Comparison of ENCODE assay signal across 14 cellular contexts in genomic region chr3:187922704-187923393, GRCh38.
A peak's percentile ranks its signal among the peaks of the same experiment; 100 is the strongest.
DNase-seq lines count a peak whose midpoint lies in the region; ATAC-seq and TF ChIP-seq lines count a peak whose summit lies in the region.
"Had no signal": no experiment of that assay in that cellular context is flagged by ENCODE, and none has a peak within 500 bp of the region (broad histone marks: within the 10 kb centered on the region; RNA-seq: fewer than 3 reads in every experiment).

No MANE protein-coding gene starts in this region.

- H3K79me1 ChIP-seq in IMR-90 (ENCODE audit: low read depth in 1 of 2, low read length in 2 of 2) = no peaks in the 10 kb centered on the region

- no peak for TF ChIP-seq POLR2A in IMR-90 (IDR thresholded peaks at IDR 0.05; ENCODE audit: low read depth, low read length)

- in situ Hi-C loops in IMR-90 (cut with MboI; ENCODE audit: low sequenced_read_pairs) = no loop called here

- no peak overlapping the region for H3K4me3 ChIP-seq in IMR-90 (ENCODE audit: insufficient read depth, low read depth, low read length)
- H3K4me3 ChIP-seq: prostate gland, tibial artery had no signal

- H2BK120ac ChIP-seq in IMR-90 (ENCODE audit: low read depth, low read length) = peak overlapping the region; percentile 18; the same call in 1 of the 2 replicates

- DNase-seq in activated CD8-positive, alpha-beta memory T cell treated with anti-CD3 and anti-CD28 coated beads, Interleukin-2, amount 10 ng/mL, durations not matched to agents 7 days and 5 days = no peak
- no peak for DNase-seq in activated CD8-positive, alpha-beta memory T cell treated with anti-CD3 and anti-CD28 coated beads, Interleukin-2, amount 50 U/mL, for 48 hours
- DNase-seq in IMR-90 (peak; percentile 72), renal cortical epithelial cell (ENCODE audit: low read depth) (peak; percentile 72), NCI-H2171 treated with DMSO at 0.1 percent for 48 hours (lab: John Stamatoyannopoulos, UW) (no peak), COLO668 (lab: John Stamatoyannopoulos, UW; ENCODE audit: unreplicated experiment) (no peak)
- DNase-seq in activated naive CD4-positive, alpha-beta T cell treated with anti-CD3 and anti-CD28 coated beads, Interleukin-2, amount 50 U/mL, for 72 hours (ENCODE audit: low spot score in 2 of 2) = peak in 1 of 2 donors; percentile 42
- DNase-seq: activated B cell treated with CpG ODN at 0.5 μM for 24 hours, DND-41, SHP77 treated with DMSO at 0.1 percent for 48 hours, tibial artery had no signal

- no peak overlapping the region for H3K27ac ChIP-seq in IMR-90 (ENCODE audit: insufficient read depth, low read length)
- H3K27ac ChIP-seq: prostate gland, tibial artery had no signal

- no peak overlapping the region for H3K14ac ChIP-seq in IMR-90 (replicated peaks; ENCODE audit: low read depth, low read length)

- no peaks in the 10 kb centered on the region for H4K20me1 ChIP-seq in IMR-90 (ENCODE audit: insufficient read depth, low read length)

- no peaks in the 10 kb centered on the region for H3K36me3 ChIP-seq in IMR-90 (ENCODE audit: control insufficient read depth, insufficient read depth, low read length)
- H3K36me3 ChIP-seq: prostate gland, tibial artery had no signal

- H3K9me3 Mint-ChIP-seq in activated CD8-positive, alpha-beta memory T cell treated with anti-CD3 and anti-CD28 coated beads, Interleukin-2, amount 10 ng/mL, durations not matched to agents 7 days and 5 days (ENCODE audit: low read depth) = peaks cover 9% of the 10 kb centered on the region
- H3K9me3 Mint-ChIP-seq in activated naive CD4-positive, alpha-beta T cell treated with anti-CD3 and anti-CD28 coated beads, Interleukin-2, amount 50 U/mL, for 72 hours = peaks cover 5 to 11% of the 10 kb centered on the region in 2 donors

- H3K4me3 Mint-ChIP-seq in activated CD8-positive, alpha-beta memory T cell treated with anti-CD3 and anti-CD28 coated beads, Interleukin-2, amount 10 ng/mL, durations not matched to agents 7 days and 5 days = no peak overlapping the region
- H3K4me3 Mint-ChIP-seq: activated B cell treated with CpG ODN at 0.5 μM for 24 hours, brain had no signal

- no TSS peak for BruUV-seq in IMR-90 (replicated peaks; lab: Mats Ljungman, UMichigan)

- H2AK5ac ChIP-seq in IMR-90 (ENCODE audit: low read depth, low read length) = peak overlapping the region; percentile 2; the same call in 1 of the 2 replicates

- H3K9me1 ChIP-seq in IMR-90 (ENCODE audit: insufficient read depth, low read length) = no peaks in the 10 kb centered on the region

- H3K27me3 Mint-ChIP-seq in activated CD8-positive, alpha-beta memory T cell treated with anti-CD3 and anti-CD28 coated beads, Interleukin-2, amount 10 ng/mL, durations not matched to agents 7 days and 5 days = peaks cover 44% of the 10 kb centered on the region

- H4K91ac ChIP-seq in IMR-90 (ENCODE audit: insufficient read depth, low read depth, low read length) = no peak overlapping the region

- H3K4ac ChIP-seq in IMR-90 (ENCODE audit: low read depth, low read length) = 0 out of 2 replicates have a peak overlapping the region, but pooled peaks have one; percentile 3

- dilution Hi-C loops in IMR-90 (cut with HindIII; ENCODE audit: low sequenced_read_pairs, unreplicated experiment) = no loop called here

- 0 out of 2 replicates have a peak, but pooled peaks cover 3% of the 10 kb centered on the region for H3K9me3 ChIP-seq in IMR-90 (ENCODE audit: control insufficient read depth, insufficient read depth, low read length)
- H3K9me3 ChIP-seq: prostate gland had no signal

- H3K27ac Mint-ChIP-seq in activated CD8-positive, alpha-beta memory T cell treated with anti-CD3 and anti-CD28 coated beads, Interleukin-2, amount 10 ng/mL, durations not matched to agents 7 days and 5 days = no peak overlapping the region
- peak overlapping the region; percentile 16 to 92 for H3K27ac Mint-ChIP-seq in activated naive CD4-positive, alpha-beta T cell treated with anti-CD3 and anti-CD28 coated beads, Interleukin-2, amount 50 U/mL, for 72 hours
- H3K27ac Mint-ChIP-seq: activated B cell treated with CpG ODN at 0.5 μM for 24 hours, brain had no signal

- POLR2A ChIA-PET in IMR-90 (lab: Charles Lee; ENCODE audit: unreplicated experiment) = no interaction called here

- peaks cover 26% of the 10 kb centered on the region for H3K36me3 Mint-ChIP-seq in activated CD8-positive, alpha-beta memory T cell treated with anti-CD3 and anti-CD28 coated beads, Interleukin-2, amount 10 ng/mL, durations not matched to agents 7 days and 5 days
- H3K36me3 Mint-ChIP-seq in activated naive CD4-positive, alpha-beta T cell treated with anti-CD3 and anti-CD28 coated beads, Interleukin-2, amount 50 U/mL, for 72 hours = peaks cover 0 to 36% of the 10 kb centered on the region in 2 donors
- H3K36me3 Mint-ChIP-seq: brain had no signal

- no peak for TF ChIP-seq RAD21 in IMR-90 (IDR thresholded peaks at IDR 0.05; ENCODE audit: low read length)

- H3K4me1 ChIP-seq in IMR-90 (ENCODE audit: control insufficient read depth, insufficient read depth, low read length) = peaks cover 12% of the 10 kb centered on the region
- H3K4me1 ChIP-seq: prostate gland, tibial artery had no signal

- no CpG with 5 or more reads among the region's 3 CpGs for WGBS in IMR-90 (ENCODE audit: extremely low coverage in 2 of 2, insufficient read length in 1 of 2), 2 experiments

- CTCF ChIA-PET in activated CD8-positive, alpha-beta memory T cell treated with anti-CD3 and anti-CD28 coated beads, Interleukin-2, amount 10 ng/mL, durations not matched to agents 7 days and 5 days (lab: Charles Lee) = interaction anchor here (1.3 to 1.6 kb wide), 2 partner anchors 12 to 184 kb away, joined by 3 to 4 read pairs; no protein-coding TSS in a partner anchor
- CTCF ChIA-PET in IMR-90 (lab: Yijun Ruan, JAX) = no interaction called here

- no peaks in the 10 kb centered on the region for H3K27me3 ChIP-seq in IMR-90 (ENCODE audit: control insufficient read depth, insufficient read depth, low read length)
- H3K27me3 ChIP-seq: tibial artery had no signal

- peak overlapping the region; percentile 67 for H2BK20ac ChIP-seq in IMR-90 (ENCODE audit: low read depth, low read length)

- no peak overlapping the region for H4K5ac ChIP-seq in IMR-90 (ENCODE audit: low read depth, low read length)

- H2AK9ac ChIP-seq in IMR-90 (replicated peaks; ENCODE audit: low read depth, low read length, poor library complexity) = no peak overlapping the region

- H3K4me1 Mint-ChIP-seq in activated CD8-positive, alpha-beta memory T cell treated with anti-CD3 and anti-CD28 coated beads, Interleukin-2, amount 10 ng/mL, durations not matched to agents 7 days and 5 days = peaks cover 56% of the 10 kb centered on the region
- H3K4me1 Mint-ChIP-seq: brain had no signal

- no peak overlapping the region for H4K8ac ChIP-seq in IMR-90 (ENCODE audit: low read depth in 2 of 2, low read length in 2 of 2)

- H3K4me2 ChIP-seq in IMR-90 (ENCODE audit: low read depth, low read length) = peak overlapping the region; percentile 60; the same call in 1 of the 2 replicates

- no peak overlapping the region for H3K23ac ChIP-seq in IMR-90 (ENCODE audit: low read depth, low read length)

- H3K18ac ChIP-seq in IMR-90 (ENCODE audit: low read depth, low read length) = peak overlapping the region; percentile 40; the same call in 1 of the 2 replicates

- no peak overlapping the region for H2AFZ ChIP-seq in IMR-90 (replicated peaks; ENCODE audit: low read length, poor library complexity)

- ATAC-seq in activated CD8-positive, alpha-beta memory T cell treated with anti-CD3 and anti-CD28 coated beads, Interleukin-2, amount 10 ng/mL, durations not matched to agents 7 days and 5 days = peak; percentile 20
- ATAC-seq in IMR-90 (ENCODE audit: low read depth) (peak; percentile 86), HG03097 (IDR thresholded peaks at IDR 0.05; ENCODE audit: low FRiP score, unreplicated experiment) (no peak)
- peak; percentile 48 to 77 for ATAC-seq in activated naive CD4-positive, alpha-beta T cell treated with anti-CD3 and anti-CD28 coated beads, Interleukin-2, amount 50 U/mL, for 72 hours

- intact Hi-C loops in IMR-90 (cut with micrococcal nuclease) = no loop called here

- H2BK15ac ChIP-seq in IMR-90 (ENCODE audit: low read depth, low read length) = 0 out of 3 replicates have a peak overlapping the region, but pooled peaks have one; percentile 12

- no peak overlapping the region for H3K9ac ChIP-seq in IMR-90 (ENCODE audit: low read depth, low read length)

- no peak for TF ChIP-seq CTCF in IMR-90 (conservative IDR thresholded peaks at IDR 0.05; ENCODE audit: low read depth, low read length)

- H2BK5ac ChIP-seq in IMR-90 (ENCODE audit: low read depth, low read length, poor library complexity, severe bottlenecking) = peak overlapping the region; percentile 12

- no peak overlapping the region for H3K56ac ChIP-seq in IMR-90 (ENCODE audit: extremely low read depth, insufficient read depth, low read length)

TF ChIP-seq in IMR-90, 13 proteins besides CTCF, POLR2A, EP300 and RAD21:
- TF ChIP-seq RCOR1 (IDR thresholded peaks at IDR 0.05; ENCODE audit: insufficient replicate concordance, low read length) = no peak
- 0 out of 2 replicates have a peak, but pooled peaks have one; percentile 22 for TF ChIP-seq FOS (IDR thresholded peaks at IDR 0.05; ENCODE audit: low read depth, low read length)
- no peak for TF ChIP-seq CHD1 (IDR thresholded peaks at IDR 0.05; ENCODE audit: low read depth, low read length)
- TF ChIP-seq ELK1 (IDR thresholded peaks at IDR 0.05; ENCODE audit: borderline replicate concordance, low read depth, low read length) = no peak
- TF ChIP-seq BHLHE40 (IDR thresholded peaks at IDR 0.05; ENCODE audit: low read depth, low read length) = no peak; the same call in 1 of the 2 replicates
- TF ChIP-seq SMC3 (IDR thresholded peaks at IDR 0.05; ENCODE audit: low read depth, low read length) = no peak

Comparison
In these comparisons a context has a peak if more than half of its experiments do, and no peak if none do; other contexts are left out.
1. DNase-seq: peak in IMR-90 (single experiment) and renal cortical epithelial cell (single experiment); none in activated CD8-positive, alpha-beta memory T cell treated with anti-CD3 and anti-CD28 coated beads, Interleukin-2, amount 10 ng/mL, durations not matched to agents 7 days and 5 days (single experiment), activated CD8-positive, alpha-beta memory T cell treated with anti-CD3 and anti-CD28 coated beads, Interleukin-2, amount 50 U/mL, for 48 hours (single experiment), NCI-H2171 treated with DMSO at 0.1 percent for 48 hours (single experiment) and COLO668 (single experiment).